25 cellular contexts compared by ENCODE assay signal in the genomic region with DNA sequence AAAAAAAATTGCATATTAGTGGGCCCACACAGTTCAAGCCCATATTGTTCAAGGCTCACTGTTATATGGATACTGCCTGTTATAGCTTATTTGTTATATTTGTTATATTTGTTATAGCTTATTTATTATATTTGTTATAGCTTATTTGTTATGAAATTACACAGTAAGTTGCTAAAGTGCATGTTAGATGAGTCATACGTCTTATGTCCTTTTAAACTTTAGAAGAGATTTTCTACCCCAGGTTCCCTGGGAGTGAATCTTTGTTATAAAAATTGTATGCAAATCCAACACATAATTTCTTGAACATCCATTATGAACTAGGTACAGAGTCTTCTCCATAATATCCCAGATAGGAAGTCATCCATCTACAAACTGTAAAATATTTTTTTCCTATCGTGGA. TPM values are rescaled to one million over a fixed set of nuclear protein-coding genes. Genes with fewer than 3 reads are reported as not detected.
A peak's percentile ranks its signal among the peaks of the same experiment; 100 is the strongest.
DNase-seq lines count a peak whose midpoint lies in the region; ATAC-seq and TF ChIP-seq lines count a peak whose summit lies in the region.
"Had no signal": no experiment of that assay in that cellular context is flagged by ENCODE, and none has a peak within 500 bp of the region (broad histone marks: within the 10 kb centered on the region; RNA-seq: fewer than 3 reads in every experiment).

No MANE protein-coding gene starts in this region.

- intact Hi-C loops in sigmoid colon (cut with DNase I): loop anchor here (2.0 to 5.0 kb wide), 3 partner anchors 180 to 350 kb away; no protein-coding TSS in a partner anchor

- WGBS in sigmoid colon, 2 donors: 91 to 93% methylated on average over 2 of the region's 2 CpGs

- H3K9me3 ChIP-seq in sigmoid colon: peaks cover 0 to 6% (median 2%) of the 10 kb centered on the region in 4 donors

- H3K36me3 Mint-ChIP-seq in activated T-helper 17 cell treated with anti-CD3 and anti-CD28 coated beads, Interleukin-2, amount 50 U/mL, for 72 hours (ENCODE audit: low read depth): peaks cover 68% of the 10 kb centered on the region
- H3K36me3 Mint-ChIP-seq in T-helper 2 cell treated with Interferon-gamma antibody and Interleukin-4, amounts not matched to agents 5 μg/mL and 100 μg/mL, for 36 hours (ENCODE audit: low read depth): peaks cover 34% of the 10 kb centered on the region

- no peak for TF ChIP-seq EP300 in sigmoid colon (IDR thresholded peaks at IDR 0.05)

- peak overlapping the region; percentile 16 for H3K27ac Mint-ChIP-seq in activated T-helper 17 cell treated with anti-CD3 and anti-CD28 coated beads, Interleukin-2, amount 50 U/mL, for 72 hours
- no peak overlapping the region for H3K27ac Mint-ChIP-seq in T-helper 2 cell treated with Interferon-gamma antibody and Interleukin-4, amounts not matched to agents 5 μg/mL and 100 μg/mL, for 36 hours
- H3K27ac Mint-ChIP-seq: activated CD4-positive, alpha-beta memory T cell treated with anti-CD3 and anti-CD28 coated beads for 36 hours had no signal

- H3K4me3 Mint-ChIP-seq in activated T-helper 17 cell treated with anti-CD3 and anti-CD28 coated beads, Interleukin-2, amount 50 U/mL, for 72 hours: no peak overlapping the region
- H3K4me3 Mint-ChIP-seq in T-helper 2 cell treated with Interferon-gamma antibody and Interleukin-4, amounts not matched to agents 5 μg/mL and 100 μg/mL, for 36 hours: no peak overlapping the region
- H3K4me3 Mint-ChIP-seq: activated CD4-positive, alpha-beta memory T cell treated with anti-CD3 and anti-CD28 coated beads for 36 hours; brain; CD8-positive, alpha-beta memory T cell; stimulated activated naive B cell treated with anti-CD40 and anti-IgM and Interleukin-4, amounts not matched to agents 10 μg/mL and 1 μg/mL and 100 μg/mL, for 72 hours had no signal

- peaks cover 5% of the 10 kb centered on the region for H3K4me1 Mint-ChIP-seq in activated T-helper 17 cell treated with anti-CD3 and anti-CD28 coated beads, Interleukin-2, amount 50 U/mL, for 72 hours
- peaks cover 9% of the 10 kb centered on the region for H3K4me1 Mint-ChIP-seq in T-helper 2 cell treated with Interferon-gamma antibody and Interleukin-4, amounts not matched to agents 5 μg/mL and 100 μg/mL, for 36 hours (ENCODE audit: low read depth)

- H3K36me3 ChIP-seq in sigmoid colon: peaks cover 0 to 35% (median 12%) of the 10 kb centered on the region in 4 donors

- DNase-seq in EL: peak; percentile 9
- DNase-seq in fibroblast of gingiva (ENCODE audit: low read depth): peak; percentile 4
- no peak for DNase-seq in sigmoid colon
- DNase-seq in T-helper 2 cell treated with Interferon-gamma antibody and Interleukin-4, amounts not matched to agents 5 μg/mL and 100 μg/mL, for 36 hours (ENCODE audit: low spot score): no peak
- DNase-seq in NCI-H1694 treated with DMSO at 0.1 percent for 48 hours (lab: John Stamatoyannopoulos, UW): no peak
- DNase-seq: activated CD4-positive, alpha-beta memory T cell treated with anti-CD3 and anti-CD28 coated beads for 36 hours; activated naive CD4-positive, alpha-beta T cell treated with anti-CD3 and anti-CD28 coated beads, Interleukin-2, amount 50 U/mL, for 16 hours; activated T-cell treated with anti-CD3 and anti-CD28 coated beads, Interleukin-2, amount 50 U/mL, for 1 hour; CD8-positive, alpha-beta memory T cell; effector CD4-positive, alpha-beta T cell; esophagus squamous epithelium; islet precursor cell; NCI-H1092; NCI-H524 treated with DMSO at 0.1 percent for 48 hours; stimulated activated naive B cell treated with anti-CD40 and anti-IgM and Interleukin-4, amounts not matched to agents 10 μg/mL and 1 μg/mL and 100 μg/mL, for 72 hours; T-helper 1 cell; WERI-Rb-1 had no signal

- no peak overlapping the region for H3K4me3 ChIP-seq in sigmoid colon
- H3K4me3 ChIP-seq: esophagus squamous epithelium, tibial nerve had no signal

- H3K9me3 Mint-ChIP-seq in activated T-helper 17 cell treated with anti-CD3 and anti-CD28 coated beads, Interleukin-2, amount 50 U/mL, for 72 hours: peaks cover 10% of the 10 kb centered on the region
- H3K9me3 Mint-ChIP-seq in T-helper 2 cell treated with Interferon-gamma antibody and Interleukin-4, amounts not matched to agents 5 μg/mL and 100 μg/mL, for 36 hours: peaks cover 22% of the 10 kb centered on the region

- H3K27ac ChIP-seq in sigmoid colon: peak overlapping the region; percentile 55 to 76 (median 65)
- H3K27ac ChIP-seq: KMS-11, tibial nerve, WERI-Rb-1 had no signal

- H3K4me1 ChIP-seq in sigmoid colon: peaks cover 0 to 39% (median 31%) of the 10 kb centered on the region in 4 donors

- H3K27me3 Mint-ChIP-seq in activated T-helper 17 cell treated with anti-CD3 and anti-CD28 coated beads, Interleukin-2, amount 50 U/mL, for 72 hours: no peaks in the 10 kb centered on the region
- no peaks in the 10 kb centered on the region for H3K27me3 Mint-ChIP-seq in T-helper 2 cell treated with Interferon-gamma antibody and Interleukin-4, amounts not matched to agents 5 μg/mL and 100 μg/mL, for 36 hours (ENCODE audit: low read depth)
- H3K27me3 Mint-ChIP-seq: activated CD4-positive, alpha-beta memory T cell treated with anti-CD3 and anti-CD28 coated beads for 36 hours; brain; CD8-positive, alpha-beta memory T cell; stimulated activated naive B cell treated with anti-CD40 and anti-IgM and Interleukin-4, amounts not matched to agents 10 μg/mL and 1 μg/mL and 100 μg/mL, for 72 hours had no signal

- no peak for ATAC-seq in activated T-helper 17 cell treated with anti-CD3 and anti-CD28 coated beads, Interleukin-2, amount 50 U/mL, for 72 hours (replicated peaks)
- no peak for ATAC-seq in GM19328 (IDR thresholded peaks at IDR 0.05; ENCODE audit: unreplicated experiment)
- no peak for ATAC-seq in HG02981 (IDR thresholded peaks at IDR 0.05; ENCODE audit: unreplicated experiment)
- ATAC-seq: stimulated activated naive B cell treated with anti-CD40 and anti-IgM and Interleukin-4, amounts not matched to agents 10 μg/mL and 1 μg/mL and 100 μg/mL, for 72 hours had no signal

- H3K27me3 ChIP-seq in sigmoid colon: no peaks in the 10 kb centered on the region
- H3K27me3 ChIP-seq: esophagus squamous epithelium, tibial nerve had no signal

- TF ChIP-seq POLR2A in sigmoid colon (IDR thresholded peaks at IDR 0.05): no peak

- TF ChIP-seq CTCF in sigmoid colon (IDR thresholded peaks at IDR 0.05): no peak

RNA-seq across cellular contexts. Expression of gene HTR2B, which starts 22.1 kb away (rescaled TPM):
- not detected for total RNA-seq in activated T-helper 17 cell treated with anti-CD3 and anti-CD28 coated beads, Interleukin-2, amount 50 U/mL, for 72 hours
- total RNA-seq in sigmoid colon: 10 to 100 TPM in 3 of 4 donors, 1 to 10 TPM in 1; 2.1 to 18.3 (median 15.4) TPM
- polyA plus RNA-seq in sigmoid colon: under 1 TPM in 2 of 3 donors, not detected in 1; 0.23 to 0.73 TPM
- total RNA-seq: activated CD4-positive, alpha-beta memory T cell treated with anti-CD3 and anti-CD28 coated beads for 36 hours; CD8-positive, alpha-beta memory T cell; Daoy had no signal
- polyA plus RNA-seq: CD8-positive, alpha-beta memory T cell; neural cell had no signal

RNA-seq across cellular contexts. Expression of gene PSMD1, which starts 46.1 kb away (rescaled TPM):
- 100 to 1,000 TPM in 1 of 2 donors, 10 to 100 TPM in 1; 70.2 to 154 TPM for total RNA-seq in activated T-helper 17 cell treated with anti-CD3 and anti-CD28 coated beads, Interleukin-2, amount 50 U/mL, for 72 hours
- total RNA-seq in sigmoid colon: 10 to 100 TPM; 45.7 to 90.3 (median 58.4) TPM
- 10 to 100 TPM; 41.2 to 50.7 (median 41.4) TPM for polyA plus RNA-seq in sigmoid colon

Comparison
In these comparisons a context has a peak if more than half of its experiments do, and no peak if none do; other contexts are left out.
1. DNase-seq: peak in EL (single experiment) and fibroblast of gingiva (single experiment); none in sigmoid colon (single experiment), T-helper 2 cell treated with Interferon-gamma antibody and Interleukin-4, amounts not matched to agents 5 μg/mL and 100 μg/mL, for 36 hours (single experiment) and NCI-H1694 treated with DMSO at 0.1 percent for 48 hours (single experiment).